In the genomic region with DNA sequence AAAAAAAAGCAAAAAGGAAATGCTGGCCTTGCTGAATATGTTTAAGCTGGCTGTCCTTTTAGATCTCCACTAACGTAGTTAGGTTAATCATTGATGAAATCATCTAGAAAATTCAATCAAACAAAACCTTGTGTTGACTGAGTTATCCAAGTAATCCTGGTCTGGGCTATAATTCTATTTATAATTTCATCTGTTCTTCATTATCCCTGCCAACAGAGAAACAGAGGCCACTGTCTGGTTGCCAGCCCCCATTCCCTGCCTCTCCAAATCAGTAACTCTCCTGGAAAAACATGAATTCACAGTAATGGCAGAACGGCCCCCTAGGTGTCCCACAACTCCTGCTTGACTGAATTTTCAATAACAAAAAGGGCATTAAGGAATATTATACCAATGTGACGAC, we compare ENCODE assay signal across 12 cellular contexts. TPM values are rescaled to one million over a fixed set of nuclear protein-coding genes. Genes with fewer than 3 reads are reported as not detected.
DNase-seq lines count a peak whose midpoint lies in the region; ATAC-seq and TF ChIP-seq lines count a peak whose summit lies in the region.
"Had no signal": no experiment of that assay in that cellular context is flagged by ENCODE, and none has a peak within 500 bp of the region (broad histone marks: within the 10 kb centered on the region; RNA-seq: fewer than 3 reads in every experiment).

No MANE protein-coding gene starts in this region.

- in situ Hi-C loops in SK-MEL-5 (cut with HindIII; ENCODE audit: low pct_unique_long_range_greater_than_20kb, low sequenced_read_pairs) = no loop called here

- DNase-seq in DMS53 (lab: John Stamatoyannopoulos, UW) (peak; percentile 74), SK-MEL-5 (ENCODE audit: low read depth, low spot score) (peak; percentile 29), fibroblast of the aortic adventitia (ENCODE audit: low read depth) (peak; percentile 43), osteocyte (ENCODE audit: extremely low spot score, unreplicated experiment) (no peak), NCI-H2196 treated with DMSO at 0.1 percent for 48 hours (lab: John Stamatoyannopoulos, UW; ENCODE audit: unreplicated experiment) (no peak), medulla oblongata (ENCODE audit: extremely low spot score) (no peak)
- DNase-seq: gastrocnemius medialis; stimulated activated CD4-positive, alpha-beta T cell treated with anti-CD3 and anti-CD28 coated beads, Interleukin-2, amount 100 ng/mL, for 48 hours; testis had no signal

- H3K27ac Mint-ChIP-seq in osteocyte (ENCODE audit: unreplicated experiment) = peak overlapping the region; percentile 68

- no peaks in the 10 kb centered on the region for H3K9me3 Mint-ChIP-seq in osteocyte (ENCODE audit: unreplicated experiment)

- ATAC-seq in HG03520 (IDR thresholded peaks at IDR 0.05; ENCODE audit: unreplicated experiment) = no peak
- ATAC-seq: gastrocnemius medialis, Right ventricle myocardium inferior had no signal

- no peak overlapping the region for H3K4me3 Mint-ChIP-seq in osteocyte (ENCODE audit: unreplicated experiment)

- TF ChIP-seq CTCF in fibroblast of the aortic adventitia (IDR thresholded peaks at IDR 0.05; ENCODE audit: insufficient read depth, low read length) (peak; percentile 31), osteocyte (IDR thresholded peaks at IDR 0.05) (peak; percentile 28)

- H3K4me1 Mint-ChIP-seq in osteocyte (ENCODE audit: unreplicated experiment) = peaks cover 35% of the 10 kb centered on the region

- H3K27me3 Mint-ChIP-seq in osteocyte (ENCODE audit: unreplicated experiment) = no peaks in the 10 kb centered on the region

- no peaks in the 10 kb centered on the region for H3K36me3 Mint-ChIP-seq in osteocyte (ENCODE audit: unreplicated experiment)

- H3K4me3 ChIP-seq in fibroblast of the aortic adventitia (ENCODE audit: low read depth, low read length) = no peak overlapping the region
- H3K4me3 ChIP-seq: gastrocnemius medialis, testis had no signal

RNA-seq across cellular contexts. Expression of gene DOCK10, which starts 24.6 kb away (rescaled TPM):
- 36.8 and 37.5 TPM in 2 replicates for total RNA-seq in SK-MEL-5 (2014; rRNA removed; shearing (Covaris generic))
- polyA plus RNA-seq in SK-MEL-5 (2015; cell fraction: cytosol; rRNA removed) = 25.0 and 27.4 TPM in 2 replicates
- 33.0 and 38.9 TPM in 2 replicates for polyA plus RNA-seq in SK-MEL-5 (2015; cell fraction: nucleus; rRNA removed)
- total RNA-seq in fibroblast of the aortic adventitia (ENCODE audit: low replicate concordance) (66.2 and 71.3 TPM in 2 replicates), osteocyte (13.1 and 15.2 TPM in 2 replicates)
- total RNA-seq: G401 had no signal

Comparison
In these comparisons a context has a peak if more than half of its experiments do, and no peak if none do; other contexts are left out.
1. DNase-seq: peak in DMS53 (single experiment), SK-MEL-5 (single experiment) and fibroblast of the aortic adventitia (single experiment); none in osteocyte (single experiment), NCI-H2196 treated with DMSO at 0.1 percent for 48 hours (single experiment) and medulla oblongata (single experiment).